ENCODE assay signal across 26 cellular contexts in the genomic region with DNA sequence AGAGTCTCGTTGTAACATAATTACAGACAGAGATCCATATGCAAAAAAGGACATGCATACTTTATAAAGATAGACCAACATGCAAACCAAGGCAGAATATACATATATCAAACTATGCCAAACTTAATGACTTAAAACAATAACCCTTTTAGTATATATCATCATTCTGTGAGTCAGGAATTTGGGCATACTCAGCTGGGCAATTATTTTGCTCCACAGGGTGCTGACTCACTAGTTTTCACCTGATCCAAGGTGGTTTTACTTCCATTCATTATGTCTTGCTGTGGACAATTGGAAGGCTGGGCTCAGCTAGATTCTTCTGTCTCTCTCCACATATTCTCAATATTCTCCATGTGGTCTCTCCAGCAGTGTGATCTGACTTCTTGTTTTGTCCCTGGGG.
"Had no signal": no experiment of that assay in that cellular context is flagged by ENCODE, and none has a peak within 500 bp of the region (broad histone marks: within the 10 kb centered on the region; RNA-seq: fewer than 3 reads in every experiment).

No MANE protein-coding gene starts in this region.

- H3K27ac ChIP-seq: colonic mucosa, esophagus squamous epithelium, left lung, neutrophil, parathyroid adenoma, right atrium auricular region, suprapubic skin, transverse colon, upper lobe of right lung, uterus had no signal

- H3K27ac Mint-ChIP-seq: dendritic cell treated with granulocyte-macrophage colony-stimulating factor and Interleukin-4, amounts not matched to agents 40 ng/mL and 50 ng/mL, for 4 days; endodermal cell; natural killer cell treated with Interleukin-12 subunit alpha and Interleukin-12 subunit beta and Interleukin-15 and Interleukin-18, amount 100 ng/mL, for 72 hours; progenitor cell of endocrine pancreas; stimulated activated naive CD8-positive, alpha-beta T cell treated with anti-CD3 and anti-CD28 coated beads, Interleukin-15, amount 100 ng/mL, for 72 hours had no signal

- H3K36me3 ChIP-seq: colonic mucosa, esophagus squamous epithelium, left lung, neutrophil, right atrium auricular region, suprapubic skin, transverse colon, upper lobe of right lung, uterus had no signal

- ATAC-seq: left cardiac atrium; left lung; natural killer cell treated with Interleukin-12 subunit alpha and Interleukin-12 subunit beta and Interleukin-15 and Interleukin-18, amount 100 ng/mL, for 72 hours; sciatic nerve; stimulated activated naive CD8-positive, alpha-beta T cell treated with anti-CD3 and anti-CD28 coated beads, Interleukin-15, amount 100 ng/mL, for 72 hours; upper lobe of right lung had no signal

- H3K4me1 ChIP-seq: colonic mucosa, esophagus squamous epithelium, left lung, parathyroid adenoma, right atrium auricular region, suprapubic skin, transverse colon, upper lobe of right lung, uterus had no signal

- H3K4me3 Mint-ChIP-seq: dendritic cell treated with granulocyte-macrophage colony-stimulating factor and Interleukin-4, amounts not matched to agents 40 ng/mL and 50 ng/mL, for 4 days; endodermal cell; natural killer cell treated with Interleukin-12 subunit alpha and Interleukin-12 subunit beta and Interleukin-15 and Interleukin-18, amount 100 ng/mL, for 72 hours; neural crest cell; stimulated activated naive CD8-positive, alpha-beta T cell treated with anti-CD3 and anti-CD28 coated beads, Interleukin-15, amount 100 ng/mL, for 72 hours had no signal

- H3K9ac ChIP-seq: parathyroid adenoma had no signal

- H2AFZ ChIP-seq: parathyroid adenoma had no signal

- H3K4me1 Mint-ChIP-seq: neural crest cell; stimulated activated naive CD8-positive, alpha-beta T cell treated with anti-CD3 and anti-CD28 coated beads, Interleukin-15, amount 100 ng/mL, for 72 hours had no signal

- H3K79me2 ChIP-seq: parathyroid adenoma had no signal

- H3K4me2 ChIP-seq: smooth muscle cell had no signal

- H3K4me3 ChIP-seq: colonic mucosa, esophagus squamous epithelium, left lung, right atrium auricular region, smooth muscle cell, suprapubic skin, transverse colon, upper lobe of right lung, uterus had no signal

- H3K27me3 Mint-ChIP-seq: progenitor cell of endocrine pancreas had no signal

- DNase-seq: colonic mucosa; effector CD8-positive, alpha-beta T cell; endodermal cell; erythroblast; esophagus squamous epithelium; left cardiac atrium; left lung; stimulated activated CD4-positive, alpha-beta T cell treated with anti-CD3 and anti-CD28 coated beads, Interleukin-12 subunit alpha, Interleukin-12 subunit beta, amount 100 ng/mL, for 4 hours; stimulated activated CD4-positive, alpha-beta T cell treated with anti-CD3 and anti-CD28 coated beads, Interleukin-1b, Interleukin-23, amount 100 ng/mL, for 48 hours; stimulated activated CD4-positive, alpha-beta T cell treated with anti-CD3 and anti-CD28 coated beads, Interleukin-4, amount 100 ng/mL, for 1 hour; stimulated activated CD8-positive, alpha-beta memory T cell treated with anti-CD3 and anti-CD28 coated beads, Interleukin-4, amount 100 ng/mL, for 48 hours; stimulated activated naive CD4-positive, alpha-beta T cell; stimulated activated naive CD8-positive, alpha-beta T cell treated with anti-CD3 and anti-CD28 coated beads, Interleukin-15, amount 100 ng/mL, for 72 hours; transverse colon; upper lobe of right lung; uterus had no signal

- H3K27me3 ChIP-seq: colonic mucosa, esophagus squamous epithelium, left lung, neutrophil, right atrium auricular region, suprapubic skin, transverse colon, upper lobe of right lung, uterus had no signal

- H3K9me3 Mint-ChIP-seq: natural killer cell treated with Interleukin-12 subunit alpha and Interleukin-12 subunit beta and Interleukin-15 and Interleukin-18, amount 100 ng/mL, for 72 hours; neural crest cell had no signal
